12 cellular contexts compared by ENCODE assay signal in the genomic region with DNA sequence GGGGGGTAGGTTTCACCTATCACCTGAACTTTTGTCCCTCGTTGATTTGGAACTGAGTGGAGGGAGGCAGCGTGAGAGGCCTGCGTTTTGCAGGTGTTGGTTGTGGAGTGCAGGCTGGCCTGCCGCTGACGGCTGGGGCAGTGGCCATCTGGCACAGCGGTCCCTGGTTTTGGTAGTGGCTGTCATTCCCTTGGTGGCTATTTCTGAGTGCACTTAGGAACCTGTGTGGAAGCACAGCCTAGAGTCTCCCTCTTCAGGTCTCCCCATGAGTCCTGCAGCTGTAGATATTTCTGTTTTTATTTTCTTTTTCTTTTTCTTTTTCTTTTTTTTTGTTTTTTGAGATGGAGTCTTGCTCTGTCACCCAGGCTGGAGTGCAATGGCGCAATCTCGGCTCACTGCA.
DNase-seq lines count a peak whose midpoint lies in the region; TF ChIP-seq lines count a peak whose summit lies in the region.
"Had no signal": no experiment of that assay in that cellular context is flagged by ENCODE, and none has a peak within 500 bp of the region (broad histone marks: within the 10 kb centered on the region; RNA-seq: fewer than 3 reads in every experiment).

No MANE protein-coding gene starts in this region.

- H2AFZ ChIP-seq in mammary epithelial cell (ENCODE audit: low read depth, low read length) = no peak overlapping the region

- BruUV-seq in mammary epithelial cell (replicated peaks; lab: Mats Ljungman, UMichigan) = no TSS peak

- H3K27me3 ChIP-seq in mammary epithelial cell (ENCODE audit: insufficient read depth, low read length) (no peaks in the 10 kb centered on the region), kidney epithelial cell (ENCODE audit: control insufficient read depth, insufficient read depth, low read length) (no peaks in the 10 kb centered on the region)

- intact Hi-C loops in mammary epithelial cell (cut with micrococcal nuclease) = loop anchor here (1.0 kb wide), 2 partner anchors 238 to 277 kb away; no protein-coding TSS in a partner anchor

- no peaks in the 10 kb centered on the region for H4K20me1 ChIP-seq in mammary epithelial cell (ENCODE audit: insufficient read depth, low read length)

- no peak overlapping the region for H3K4me2 ChIP-seq in mammary epithelial cell (ENCODE audit: insufficient read depth, low read depth, low read length)

- POLR2A ChIA-PET in AG04449 (lab: Yijun Ruan, JAX) = no interaction called here
- POLR2A ChIA-PET in HEK293 (lab: Yijun Ruan, JAX) = no interaction called here

- peak; percentile 14 for TF ChIP-seq CTCF in AG04449 (IDR thresholded peaks at IDR 0.05; ENCODE audit: insufficient read depth, low read length, missing control alignments)
- TF ChIP-seq CTCF in HEK293 (tag by site-specific recombination; IDR thresholded peaks at IDR 0.05) = no peak
- peak; percentile 18 to 48 for TF ChIP-seq CTCF in mammary epithelial cell (conservative IDR thresholded peaks at IDR 0.05 in 1 of 2, IDR thresholded peaks at IDR 0.05 in 1 of 2; ENCODE audit: extremely low read depth in 1 of 2, insufficient read depth in 1 of 2, low read depth in 1 of 2, low read length in 2 of 2)
- peak; percentile 35 for TF ChIP-seq CTCF in kidney epithelial cell (IDR thresholded peaks at IDR 0.05; ENCODE audit: insufficient read depth, low read length, poor library complexity, severe bottlenecking)

- dilution Hi-C loops in mammary epithelial cell (cut with HindIII; ENCODE audit: low sequenced_read_pairs) = no loop called here

- no peak for DNase-seq in AG04449 (ENCODE audit: low read depth, low spot score)
- peak; percentile 18 for DNase-seq in mammary epithelial cell
- DNase-seq in kidney epithelial cell (ENCODE audit: low read depth) = no peak
- DNase-seq in NCI-H748 treated with DMSO at 0.1 percent for 48 hours (lab: John Stamatoyannopoulos, UW) = no peak
- no peak for DNase-seq in NCI-H345 (lab: John Stamatoyannopoulos, UW)
- DNase-seq in NCI-H2227 treated with DMSO at 0.1 percent for 48 hours (lab: John Stamatoyannopoulos, UW) = no peak
- DNase-seq in epidermal melanocyte (ENCODE audit: insufficient read length, low spot score) = no peak
- DNase-seq: activated T-cell treated with anti-CD3 and anti-CD28 coated beads, Interleukin-2, amount 50 U/mL, for 24 hours; CD4-positive, alpha-beta T cell; kidney glomerular epithelial cell; stimulated activated CD8-positive, alpha-beta memory T cell treated with anti-CD3 and anti-CD28 coated beads, Interleukin-4, amount 100 ng/mL, for 48 hours had no signal

- H3K9me3 ChIP-seq in HEK293 (ENCODE audit: control insufficient read depth, insufficient read depth, low read depth, low read length) (no peaks in the 10 kb centered on the region), mammary epithelial cell (replicated peaks; ENCODE audit: insufficient read depth, low read length) (no peaks in the 10 kb centered on the region)

- CTCF ChIA-PET in AG04449 (lab: Yijun Ruan, JAX) (interaction anchor here (0.7 to 1.5 kb wide), 5 partner anchors 132 to 295 kb away, joined by 3 to 9 read pairs (median 3); no protein-coding TSS in a partner anchor), HEK293 (lab: Yijun Ruan, JAX) (interaction anchor here (1.2 kb wide), 1 partner anchor 9 kb away, joined by 3 read pairs; no protein-coding TSS in a partner anchor), mammary epithelial cell (lab: Charles Lee; ENCODE audit: low non-redundant PET) (interaction anchor here (0.6 to 0.8 kb wide), 2 partner anchors 214 to 222 kb away, joined by 3 to 4 read pairs; no protein-coding TSS in a partner anchor)

- 87% methylated on average over 6 of the region's 8 CpGs for WGBS in mammary epithelial cell (ENCODE audit: low coverage, missing lambda C conversion rate)

- H3K36me3 ChIP-seq in HEK293 (ENCODE audit: control insufficient read depth in 2 of 2, insufficient read depth in 1 of 2, low read length in 2 of 2) (no peaks in the 10 kb centered on the region), mammary epithelial cell (ENCODE audit: insufficient read depth, low read length) (no peaks in the 10 kb centered on the region), kidney epithelial cell (ENCODE audit: control insufficient read depth, insufficient read depth, low read length) (no peaks in the 10 kb centered on the region)

- no peak overlapping the region for H3K9ac ChIP-seq in mammary epithelial cell (ENCODE audit: insufficient read depth, low read length)

- H3K79me2 ChIP-seq in mammary epithelial cell (ENCODE audit: insufficient read depth, low read length) = no peaks in the 10 kb centered on the region

- no peak overlapping the region for H3K4me3 ChIP-seq in AG04449 (ENCODE audit: low read depth, low read length)
- no peak overlapping the region for H3K4me3 ChIP-seq in HEK293 (ENCODE audit: low read depth, low read length)
- H3K4me3 ChIP-seq in mammary epithelial cell (replicated peaks in 1 of 3; ENCODE audit: insufficient read depth in 1 of 3, low read depth in 2 of 3, low read length in 3 of 3) = no peak overlapping the region
- H3K4me3 ChIP-seq in kidney epithelial cell (ENCODE audit: low read depth, low read length) = no peak overlapping the region

- H3K4me1 ChIP-seq in HEK293 (ENCODE audit: control insufficient read depth, insufficient read depth, low read length) (no peaks in the 10 kb centered on the region), mammary epithelial cell (ENCODE audit: insufficient read depth, low read length) (no peaks in the 10 kb centered on the region)

- H3K27ac ChIP-seq in HEK293 (ENCODE audit: extremely low read depth, low read depth, low read length) (no peak overlapping the region), mammary epithelial cell (ENCODE audit: insufficient read depth, low read depth, low read length) (no peak overlapping the region)

- in situ Hi-C loops in mammary epithelial cell (cut with MboI; ENCODE audit: low sequenced_read_pairs in 2 of 2) = loop anchor here in 1 of 2 donors (25.0 kb wide), 1 partner anchor 299 kb away; no protein-coding TSS in a partner anchor

TF ChIP-seq in HEK293, 187 proteins besides CTCF, POLR2A, EP300 and RAD21:
- TF ChIP-seq, protein P1, sequence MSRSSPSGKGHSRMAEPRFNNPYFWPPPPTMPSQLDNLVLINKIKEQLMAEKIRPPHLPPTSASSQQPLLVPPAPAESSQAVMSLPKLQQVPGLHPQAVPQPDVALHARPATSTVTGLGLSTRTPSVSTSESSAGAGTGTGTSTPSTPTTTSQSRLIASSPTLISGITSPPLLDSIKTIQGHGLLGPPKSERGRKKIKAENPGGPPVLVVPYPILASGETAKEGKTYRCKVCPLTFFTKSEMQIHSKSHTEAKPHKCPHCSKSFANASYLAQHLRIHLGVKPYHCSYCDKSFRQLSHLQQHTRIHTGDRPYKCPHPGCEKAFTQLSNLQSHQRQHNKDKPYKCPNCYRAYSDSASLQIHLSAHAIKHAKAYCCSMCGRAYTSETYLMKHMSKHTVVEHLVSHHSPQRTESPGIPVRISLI (tag by site-specific recombination; IDR thresholded peaks at IDR 0.05) = no peak
- TF ChIP-seq ZNF654 (tag by site-specific recombination; IDR thresholded peaks at IDR 0.05; ENCODE audit: low read depth) = peak; percentile 57
